In the genomic region with DNA sequence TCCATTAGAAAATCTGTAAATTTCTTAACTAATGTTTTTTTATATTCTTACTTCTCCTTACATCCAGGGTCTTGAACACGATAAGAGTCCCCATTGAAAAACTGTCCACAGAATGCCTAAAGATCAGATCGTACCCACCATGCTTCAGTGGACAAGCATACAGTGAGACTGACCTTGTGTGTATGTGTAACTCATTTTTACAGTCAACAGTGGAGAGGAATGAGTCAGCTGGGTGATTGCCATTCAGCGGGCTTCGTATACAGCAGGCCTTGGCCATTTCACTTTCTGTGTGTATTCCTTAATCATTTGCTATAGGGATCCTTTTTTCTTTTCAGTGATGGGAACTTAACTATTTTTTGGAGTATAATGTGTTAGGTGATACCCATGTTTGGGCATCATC, we compare ENCODE assay signal across 12 cellular contexts.
DNase-seq lines count a peak whose midpoint lies in the region; ATAC-seq, FAIRE-seq and TF ChIP-seq lines count a peak whose summit lies in the region.
"Had no signal": no experiment of that assay in that cellular context is flagged by ENCODE, and none has a peak within 500 bp of the region (broad histone marks: within the 10 kb centered on the region; RNA-seq: fewer than 3 reads in every experiment).

No MANE protein-coding gene starts in this region.

- DNase-seq in ACHN (peak; percentile 80), GM19239 (ENCODE audit: insufficient read length, low spot score) (no peak), brain microvascular endothelial cell (peak; percentile 76), NCI-H524 treated with DMSO at 0.1 percent for 48 hours (lab: John Stamatoyannopoulos, UW) (no peak), NCI-H2227 (lab: John Stamatoyannopoulos, UW; ENCODE audit: unreplicated experiment) (no peak), NCI-H1092 (lab: John Stamatoyannopoulos, UW) (no peak)
- DNase-seq: activated gamma-delta T cell treated with Interleukin-2 at 50 U/mL for 16 hours, gastrocnemius medialis had no signal

- ATAC-seq in HG03280 (IDR thresholded peaks at IDR 0.05; ENCODE audit: unreplicated experiment), result peak; percentile 72
- no peak for ATAC-seq in GM21723 (IDR thresholded peaks at IDR 0.05; ENCODE audit: unreplicated experiment)
- ATAC-seq: gastrocnemius medialis; natural killer cell treated with Interleukin-12 subunit alpha and Interleukin-12 subunit beta and Interleukin-15 and Interleukin-18, amount 100 ng/mL, for 72 hours had no signal

- no peak overlapping the region for H3K27ac ChIP-seq in brain microvascular endothelial cell
- H3K27ac ChIP-seq: BLaER1, gastrocnemius medialis had no signal

- peaks cover 20% of the 10 kb centered on the region for H3K36me3 ChIP-seq in brain microvascular endothelial cell (replicated peaks)

- in situ Hi-C loops in ACHN (cut with HindIII; ENCODE audit: low pct_ligation_motif_present, low pct_unique_long_range_greater_than_20kb, low sequenced_read_pairs) (no loop called here), brain microvascular endothelial cell (cut with HindIII; ENCODE audit: low pct_ligation_motif_present, low sequenced_read_pairs) (no loop called here)

- no peak for TF ChIP-seq CTCF in brain microvascular endothelial cell (IDR thresholded peaks at IDR 0.05; ENCODE audit: low read depth, low read length, missing control alignments)

- peak; percentile 56 for FAIRE-seq in GM19239 (lab: Jason Lieb, UNC)

- no peak overlapping the region for H3K4me3 ChIP-seq in brain microvascular endothelial cell (ENCODE audit: low read depth, low read length)
- H3K4me3 ChIP-seq: BLaER1, gastrocnemius medialis had no signal

- no peaks in the 10 kb centered on the region for H3K27me3 ChIP-seq in brain microvascular endothelial cell (replicated peaks)
- H3K27me3 ChIP-seq: BLaER1, gastrocnemius medialis had no signal

Comparison
In these comparisons a context has a peak if more than half of its experiments do, and no peak if none do; other contexts are left out.
1. DNase-seq: peak in ACHN (single experiment) and brain microvascular endothelial cell (single experiment); none in GM19239 (single experiment), NCI-H524 treated with DMSO at 0.1 percent for 48 hours (single experiment), NCI-H2227 (single experiment) and NCI-H1092 (single experiment).